29 cellular contexts compared by ENCODE assay signal in the genomic region with DNA sequence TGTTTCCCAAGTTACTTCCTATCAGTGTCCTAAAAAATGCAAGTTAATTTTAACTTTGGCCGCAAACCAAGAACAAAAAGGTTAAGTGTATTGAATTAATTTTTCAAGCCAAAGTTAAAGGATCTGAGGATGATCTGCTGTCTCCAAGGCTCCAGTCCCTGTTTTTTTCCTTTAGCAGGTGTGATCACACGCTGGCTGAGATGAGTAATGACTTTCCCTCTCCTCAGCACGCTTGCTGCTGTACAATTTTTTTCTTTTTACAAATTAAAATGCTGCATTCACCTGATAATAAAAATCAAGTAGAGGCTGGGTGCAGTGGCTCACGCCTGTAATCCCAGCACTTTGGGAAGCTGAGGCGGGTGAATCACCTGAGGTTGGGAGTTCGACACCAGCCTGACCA.
"Had no signal": no experiment of that assay in that cellular context is flagged by ENCODE, and none has a peak within 500 bp of the region (broad histone marks: within the 10 kb centered on the region; RNA-seq: fewer than 3 reads in every experiment).

No MANE protein-coding gene starts in this region.

- H3K36me3 ChIP-seq: ascending aorta, breast epithelium, cardiac muscle cell, esophagus muscularis mucosa, gastrocnemius medialis, WERI-Rb-1 had no signal

- DNase-seq: activated B cell treated with CpG ODN at 0.5 μM for 24 hours; activated CD4-positive, alpha-beta T cell treated with anti-CD3 and anti-CD28 coated beads for 48 hours; activated CD4-positive, alpha-beta T cell treated with anti-CD3 and anti-CD28 coated beads, Interleukin-2, amount 50 U/mL, for 1 hour; activated CD4-positive, alpha-beta T cell treated with anti-CD3 and anti-CD28 coated beads, Interleukin-2, amount 50 U/mL, for 48 hours; activated CD8-positive, alpha-beta memory T cell treated with anti-CD3 and anti-CD28 coated beads, Interleukin-2, amount 10 ng/mL, durations not matched to agents 7 days and 5 days; activated CD8-positive, alpha-beta memory T cell treated with anti-CD3 and anti-CD28 coated beads, Interleukin-2, amount 50 U/mL, for 4 hours; activated CD8-positive, alpha-beta T cell treated with anti-CD3 and anti-CD28 coated beads, Interleukin-2, amount 10 ng/mL, durations not matched to agents 7 days and 5 days; activated effector memory CD4-positive, alpha-beta T cell treated with anti-CD3 and anti-CD28 coated beads, Interleukin-2, amount 50 U/mL, for 16 hours; activated naive CD4-positive, alpha-beta T cell treated with anti-CD3 and anti-CD28 coated beads for 36 hours; activated naive CD8-positive, alpha-beta T cell treated with anti-CD3 and anti-CD28 coated beads for 36 hours; activated naive CD8-positive, alpha-beta T cell treated with anti-CD3 and anti-CD28 coated beads, Interleukin-2, amount 50 U/mL, for 24 hours; activated T-cell treated with anti-CD3 and anti-CD28 coated beads, Interleukin-2, amount 50 U/mL, for 1 hour; activated T-cell treated with anti-CD3 and anti-CD28 coated beads, Interleukin-2, amount 50 U/mL, for 48 hours; dorsolateral prefrontal cortex; effector memory CD4-positive, alpha-beta T cell; endodermal cell; erythroblast; foreskin keratinocyte; gastrocnemius medialis; glutamatergic neuron; T-helper 1 cell; T-helper 17 cell; T1000; WERI-Rb-1 had no signal

- H3K4me3 ChIP-seq: ascending aorta, breast epithelium, cardiac muscle cell, coronary artery, dorsolateral prefrontal cortex, esophagus muscularis mucosa, gastrocnemius medialis had no signal

- H3K9me3 ChIP-seq: ascending aorta, breast epithelium, esophagus muscularis mucosa, gastrocnemius medialis had no signal

- H3K27me3 ChIP-seq: ascending aorta, breast epithelium, dorsolateral prefrontal cortex, esophagus muscularis mucosa, gastrocnemius medialis had no signal

- H3K27ac ChIP-seq: ascending aorta, cardiac muscle cell, foreskin keratinocyte, WERI-Rb-1 had no signal

- H3K4me1 ChIP-seq: foreskin keratinocyte had no signal
